1 cellular context compared by ENCODE assay signal in the genomic region with DNA sequence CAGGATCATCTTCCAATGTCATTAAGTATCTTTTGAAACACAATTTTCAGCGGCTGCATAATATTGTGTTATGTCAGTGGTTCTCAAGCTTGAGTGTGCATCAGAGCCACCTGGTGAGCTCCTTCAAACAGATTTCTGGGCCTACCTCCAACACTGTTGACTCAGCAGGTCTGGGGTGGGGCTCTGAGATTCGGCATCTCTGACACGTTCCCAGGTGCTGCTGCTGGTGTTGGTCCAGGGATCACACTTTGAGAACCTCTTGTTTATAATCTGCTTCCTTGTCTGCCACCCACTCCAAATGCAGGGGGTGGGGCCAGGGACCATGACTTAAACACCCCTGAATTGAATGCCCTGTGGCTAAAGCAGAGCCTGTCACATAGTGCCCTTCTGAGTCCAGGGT.
TF ChIP-seq lines count a peak whose summit lies in the region.

No MANE protein-coding gene starts in this region.

TF ChIP-seq in HCT116, 20 proteins besides CTCF, POLR2A, EP300 and RAD21:
- TF ChIP-seq CEBPB (IDR thresholded peaks at IDR 0.05; ENCODE audit: low read depth) (no peak), SIN3A (IDR thresholded peaks at IDR 0.05; ENCODE audit: low read depth) (no peak), EZH2 (IDR thresholded peaks at IDR 0.05) (no peak), POLR2AphosphoS5 (IDR thresholded peaks at IDR 0.05; ENCODE audit: low read depth, low read length) (no peak), ZNF274 (IDR thresholded peaks at IDR 0.05; ENCODE audit: low read depth, low read length) (no peak), REST (IDR thresholded peaks at IDR 0.05; ENCODE audit: low read depth) (no peak), FOSL1 (IDR thresholded peaks at IDR 0.05; ENCODE audit: low read depth) (peak; percentile 62; the same call in 1 of the 2 replicates), TCF7L2 (IDR thresholded peaks at IDR 0.05; ENCODE audit: borderline replicate concordance, extremely low read depth, insufficient read depth, insufficient read length) (peak; percentile 62), SP1 (IDR thresholded peaks at IDR 0.05; ENCODE audit: low read depth) (peak; percentile 42; the same call in 1 of the 2 replicates), ELF1 (IDR thresholded peaks at IDR 0.05; ENCODE audit: borderline replicate concordance, low read depth) (no peak), ZFX (IDR thresholded peaks at IDR 0.05) (no peak), EGR1 (IDR thresholded peaks at IDR 0.05; ENCODE audit: low read depth) (0 out of 2 replicates have a peak, but pooled peaks have one; percentile 17), SRF (IDR thresholded peaks at IDR 0.05; ENCODE audit: low read depth) (no peak), JUND (IDR thresholded peaks at IDR 0.05) (peak; percentile 52), CBX3 (IDR thresholded peaks at IDR 0.05; ENCODE audit: low read depth) (no peak), ZBTB33 (IDR thresholded peaks at IDR 0.05; ENCODE audit: extremely low read depth, insufficient replicate concordance, low read length) (no peak), YY1 (IDR thresholded peaks at IDR 0.05; ENCODE audit: extremely low read depth, insufficient replicate concordance, low read depth, low read length) (no peak), EZH2phosphoT487 (IDR thresholded peaks at IDR 0.05; ENCODE audit: borderline replicate concordance) (no peak)
- TF ChIP-seq, protein P1, sequence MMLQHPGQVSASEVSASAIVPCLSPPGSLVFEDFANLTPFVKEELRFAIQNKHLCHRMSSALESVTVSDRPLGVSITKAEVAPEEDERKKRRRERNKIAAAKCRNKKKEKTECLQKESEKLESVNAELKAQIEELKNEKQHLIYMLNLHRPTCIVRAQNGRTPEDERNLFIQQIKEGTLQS (IDR thresholded peaks at IDR 0.05) = no peak
- TF ChIP-seq, protein P2, sequence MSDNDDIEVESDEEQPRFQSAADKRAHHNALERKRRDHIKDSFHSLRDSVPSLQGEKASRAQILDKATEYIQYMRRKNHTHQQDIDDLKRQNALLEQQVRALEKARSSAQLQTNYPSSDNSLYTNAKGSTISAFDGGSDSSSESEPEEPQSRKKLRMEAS (IDR thresholded peaks at IDR 0.05) = peak; percentile 58; the same call in 1 of the 2 replicates
